1 cellular context compared by ENCODE assay signal in genomic region chr10:30026578-30026977, GRCh38.
TF ChIP-seq lines count a peak whose summit lies in the region.

No MANE protein-coding gene starts in this region.

TF ChIP-seq in endothelial cell of umbilical vein, 7 proteins besides CTCF, POLR2A, EP300 and RAD21 (continued from another document):
- no peak for TF ChIP-seq MYC (IDR thresholded peaks at IDR 0.05; ENCODE audit: low read depth, low read length)
- TF ChIP-seq GATA2 (IDR thresholded peaks at IDR 0.05; ENCODE audit: insufficient read depth, insufficient read length, low read depth, low read length): no peak
- no peak for TF ChIP-seq JUN (IDR thresholded peaks at IDR 0.05; ENCODE audit: borderline replicate concordance, insufficient read depth, insufficient read length, low read depth)
- no peak for TF ChIP-seq FOS (IDR thresholded peaks at IDR 0.05; ENCODE audit: borderline replicate concordance, insufficient read depth, low read length)
